ENCODE assay signal across 41 cellular contexts in the genomic region with DNA sequence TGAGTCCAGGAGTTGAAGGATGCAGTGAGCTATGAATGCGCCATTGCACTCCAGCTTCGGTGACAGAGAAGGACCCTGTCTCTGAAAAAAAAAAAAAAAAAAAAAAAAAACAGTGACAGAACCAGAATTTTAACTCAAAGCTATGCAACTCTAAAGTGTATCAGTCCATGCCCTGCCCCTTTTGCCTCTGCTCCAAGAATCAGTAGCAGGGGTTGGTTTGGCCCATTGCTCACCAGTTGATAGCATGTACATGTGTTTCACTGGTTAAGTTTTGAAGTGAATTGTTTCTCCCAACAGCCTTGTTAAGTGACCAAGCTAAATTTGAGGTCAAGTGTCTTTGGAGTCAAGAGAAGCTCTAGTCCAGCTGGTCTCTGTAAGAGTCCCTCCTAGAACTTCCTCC.
"Had no signal": no experiment of that assay in that cellular context is flagged by ENCODE, and none has a peak within 500 bp of the region (broad histone marks: within the 10 kb centered on the region; RNA-seq: fewer than 3 reads in every experiment).

No MANE protein-coding gene starts in this region.

- H3K4me1 ChIP-seq: adrenal gland, ascending aorta, body of pancreas, breast epithelium had no signal

- H3K27ac Mint-ChIP-seq: activated naive CD4-positive, alpha-beta T cell treated with anti-CD3 and anti-CD28 coated beads for 36 hours; activated naive CD4-positive, alpha-beta T cell treated with anti-CD3 and anti-CD28 coated beads, Interleukin-2, amount 10 ng/mL, durations not matched to agents 7 days and 5 days; activated naive CD4-positive, alpha-beta T cell treated with anti-CD3 and anti-CD28 coated beads, Interleukin-2, amount 50 U/mL, for 24 hours; activated naive CD4-positive, alpha-beta T cell treated with anti-CD3 and anti-CD28 coated beads, Interleukin-2, amount 50 U/mL, for 72 hours; activated naive CD8-positive, alpha-beta T cell; activated naive CD8-positive, alpha-beta T cell treated with anti-CD3 and anti-CD28 coated beads for 36 hours; activated naive CD8-positive, alpha-beta T cell treated with anti-CD3 and anti-CD28 coated beads, Interleukin-2, amount 10 ng/mL, durations not matched to agents 7 days and 5 days; activated naive CD8-positive, alpha-beta T cell treated with anti-CD3 and anti-CD28 coated beads, Interleukin-2, amount 50 U/mL, for 24 hours; activated T-cell treated with anti-CD3 and anti-CD28 coated beads, Interleukin-2, amount 50 U/mL, for 24 hours; activated T-cell treated with anti-CD3 and anti-CD28 coated beads, Interleukin-2, amount 50 U/mL, for 72 hours; activated T-helper 1 cell treated with anti-CD3 and anti-CD28 coated beads, Interleukin-12 subunit alpha, Interleukin-12 subunit beta, Interleukin-2, Interleukin-4 antibody, amounts not matched to agents 30 ng/mL and 10 ng/mL and 1 ng/mL, durations not matched to agents 14 hours and 24 hours and 36 hours; activated T-helper 17 cell treated with anti-CD3 and anti-CD28 coated beads, Interleukin-2, amount 50 U/mL, for 72 hours; activated T-helper 2 cell treated with anti-CD3 and anti-CD28 coated beads, Interferon-gamma antibody, Interleukin-2, Interleukin-4, amounts not matched to agents 10 μg/mL and 5 μg/mL and 100 μg/mL, durations not matched to agents 14 hours and 24 hours and 36 hours; brain had no signal

- H3K9me3 ChIP-seq: adrenal gland, ascending aorta, body of pancreas, breast epithelium had no signal

- H3K4me3 ChIP-seq: adrenal gland, ascending aorta, body of pancreas, breast epithelium, cardiac muscle cell had no signal

- H3K36me3 Mint-ChIP-seq: activated naive CD4-positive, alpha-beta T cell treated with anti-CD3 and anti-CD28 coated beads, Interleukin-2, amount 10 ng/mL, durations not matched to agents 7 days and 5 days; activated naive CD4-positive, alpha-beta T cell treated with anti-CD3 and anti-CD28 coated beads, Interleukin-2, amount 50 U/mL, for 24 hours; activated naive CD4-positive, alpha-beta T cell treated with anti-CD3 and anti-CD28 coated beads, Interleukin-2, amount 50 U/mL, for 72 hours; activated naive CD8-positive, alpha-beta T cell; activated naive CD8-positive, alpha-beta T cell treated with anti-CD3 and anti-CD28 coated beads for 36 hours; activated naive CD8-positive, alpha-beta T cell treated with anti-CD3 and anti-CD28 coated beads, Interleukin-2, amount 10 ng/mL, durations not matched to agents 7 days and 5 days; brain had no signal

- DNase-seq: activated effector memory CD4-positive, alpha-beta T cell treated with anti-CD3 and anti-CD28 coated beads, Interleukin-2, amount 50 U/mL, for 16 hours; activated effector memory CD4-positive, alpha-beta T cell treated with Interleukin-2 at 50 U/mL for 16 hours; activated gamma-delta T cell; activated gamma-delta T cell treated with Interleukin-2 at 50 U/mL for 16 hours; activated naive CD4-positive, alpha-beta T cell; activated naive CD4-positive, alpha-beta T cell treated with anti-CD3 and anti-CD28 coated beads for 36 hours; activated naive CD4-positive, alpha-beta T cell treated with anti-CD3 and anti-CD28 coated beads, Interleukin-2, amount 10 ng/mL, durations not matched to agents 7 days and 5 days; activated naive CD4-positive, alpha-beta T cell treated with anti-CD3 and anti-CD28 coated beads, Interleukin-2, amount 50 U/mL, for 16 hours; activated naive CD4-positive, alpha-beta T cell treated with Interleukin-2 at 50 U/mL for 16 hours; activated naive CD8-positive, alpha-beta T cell treated with anti-CD3 and anti-CD28 coated beads for 36 hours; activated naive CD8-positive, alpha-beta T cell treated with anti-CD3 and anti-CD28 coated beads, Interleukin-2, amount 10 ng/mL, durations not matched to agents 7 days and 5 days; activated naive CD8-positive, alpha-beta T cell treated with anti-CD3 and anti-CD28 coated beads, Interleukin-2, amount 50 U/mL, for 24 hours; activated T-cell treated with anti-CD3 and anti-CD28 coated beads for 4 hours; activated T-cell treated with anti-CD3 and anti-CD28 coated beads, Interleukin-2, amount 50 U/mL, for 1 hour; activated T-cell treated with anti-CD3 and anti-CD28 coated beads, Interleukin-2, amount 50 U/mL, for 24 hours; activated T-cell treated with anti-CD3 and anti-CD28 coated beads, Interleukin-2, amount 50 U/mL, for 4 hours; activated T-cell treated with anti-CD3 and anti-CD28 coated beads, Interleukin-2, amount 50 U/mL, for 48 hours; activated T-cell treated with anti-CD3 and anti-CD28 coated beads, Interleukin-2, amount 50 U/mL, for 72 hours; adrenal gland; amniotic stem cell; amygdala; anterior cingulate cortex; aorta; body of pancreas; brain microvascular endothelial cell; caudate nucleus; central memory CD4-positive, alpha-beta T cell; cerebellar nuclear complex had no signal

- ATAC-seq: activated naive CD4-positive, alpha-beta T cell treated with anti-CD3 and anti-CD28 coated beads, Interleukin-2, amount 50 U/mL, for 72 hours; activated naive CD8-positive, alpha-beta T cell treated with anti-CD3 and anti-CD28 coated beads, Interleukin-2, amount 50 U/mL, for 24 hours; activated T-cell treated with anti-CD3 and anti-CD28 coated beads, Interleukin-2, amount 50 U/mL, for 4 hours; activated T-cell treated with anti-CD3 and anti-CD28 coated beads, Interleukin-2, amount 50 U/mL, for 72 hours; activated T-helper 17 cell treated with anti-CD3 and anti-CD28 coated beads, Interleukin-2, amount 50 U/mL, for 72 hours; body of pancreas had no signal

- H3K4me1 Mint-ChIP-seq: activated naive CD4-positive, alpha-beta T cell treated with anti-CD3 and anti-CD28 coated beads, Interleukin-2, amount 10 ng/mL, durations not matched to agents 7 days and 5 days; activated naive CD4-positive, alpha-beta T cell treated with anti-CD3 and anti-CD28 coated beads, Interleukin-2, amount 50 U/mL, for 24 hours; activated T-helper 17 cell treated with anti-CD3 and anti-CD28 coated beads, Interleukin-2, amount 50 U/mL, for 72 hours; central memory CD8-positive, alpha-beta T cell had no signal

- FAIRE-seq: astrocyte, bronchial epithelial cell had no signal

- H3K4me3 Mint-ChIP-seq: activated naive CD4-positive, alpha-beta T cell treated with anti-CD3 and anti-CD28 coated beads for 36 hours; activated naive CD4-positive, alpha-beta T cell treated with anti-CD3 and anti-CD28 coated beads, Interleukin-2, amount 10 ng/mL, durations not matched to agents 7 days and 5 days; activated naive CD4-positive, alpha-beta T cell treated with anti-CD3 and anti-CD28 coated beads, Interleukin-2, amount 50 U/mL, for 24 hours; activated naive CD8-positive, alpha-beta T cell; activated naive CD8-positive, alpha-beta T cell treated with anti-CD3 and anti-CD28 coated beads for 36 hours; activated naive CD8-positive, alpha-beta T cell treated with anti-CD3 and anti-CD28 coated beads, Interleukin-2, amount 10 ng/mL, durations not matched to agents 7 days and 5 days; activated naive CD8-positive, alpha-beta T cell treated with anti-CD3 and anti-CD28 coated beads, Interleukin-2, amount 50 U/mL, for 24 hours; activated T-cell treated with anti-CD3 and anti-CD28 coated beads, Interleukin-2, amount 50 U/mL, for 24 hours; activated T-cell treated with anti-CD3 and anti-CD28 coated beads, Interleukin-2, amount 50 U/mL, for 4 hours; activated T-cell treated with anti-CD3 and anti-CD28 coated beads, Interleukin-2, amount 50 U/mL, for 72 hours; activated T-helper 1 cell treated with anti-CD3 and anti-CD28 coated beads, Interleukin-12 subunit alpha, Interleukin-12 subunit beta, Interleukin-2, Interleukin-4 antibody, amounts not matched to agents 30 ng/mL and 10 ng/mL and 1 ng/mL, durations not matched to agents 14 hours and 24 hours and 36 hours; activated T-helper 17 cell treated with anti-CD3 and anti-CD28 coated beads, Interleukin-2, amount 50 U/mL, for 72 hours; brain; central memory CD8-positive, alpha-beta T cell had no signal

- H3K27me3 Mint-ChIP-seq: activated naive CD4-positive, alpha-beta T cell treated with anti-CD3 and anti-CD28 coated beads, Interleukin-2, amount 10 ng/mL, durations not matched to agents 7 days and 5 days; activated naive CD4-positive, alpha-beta T cell treated with anti-CD3 and anti-CD28 coated beads, Interleukin-2, amount 50 U/mL, for 24 hours; activated naive CD8-positive, alpha-beta T cell; activated naive CD8-positive, alpha-beta T cell treated with anti-CD3 and anti-CD28 coated beads for 36 hours; activated naive CD8-positive, alpha-beta T cell treated with anti-CD3 and anti-CD28 coated beads, Interleukin-2, amount 10 ng/mL, durations not matched to agents 7 days and 5 days; activated naive CD8-positive, alpha-beta T cell treated with anti-CD3 and anti-CD28 coated beads, Interleukin-2, amount 50 U/mL, for 24 hours; activated T-cell treated with anti-CD3 and anti-CD28 coated beads, Interleukin-2, amount 50 U/mL, for 24 hours; brain; central memory CD8-positive, alpha-beta T cell had no signal

- H3K9me3 Mint-ChIP-seq: activated naive CD4-positive, alpha-beta T cell treated with anti-CD3 and anti-CD28 coated beads for 36 hours; activated naive CD4-positive, alpha-beta T cell treated with anti-CD3 and anti-CD28 coated beads, Interleukin-2, amount 10 ng/mL, durations not matched to agents 7 days and 5 days; activated naive CD8-positive, alpha-beta T cell treated with anti-CD3 and anti-CD28 coated beads for 36 hours; activated naive CD8-positive, alpha-beta T cell treated with anti-CD3 and anti-CD28 coated beads, Interleukin-2, amount 50 U/mL, for 24 hours; activated T-cell treated with anti-CD3 and anti-CD28 coated beads, Interleukin-2, amount 50 U/mL, for 24 hours; activated T-cell treated with anti-CD3 and anti-CD28 coated beads, Interleukin-2, amount 50 U/mL, for 4 hours; activated T-helper 1 cell treated with anti-CD3 and anti-CD28 coated beads, Interleukin-12 subunit alpha, Interleukin-12 subunit beta, Interleukin-2, Interleukin-4 antibody, amounts not matched to agents 30 ng/mL and 10 ng/mL and 1 ng/mL, durations not matched to agents 14 hours and 24 hours and 36 hours; activated T-helper 17 cell treated with anti-CD3 and anti-CD28 coated beads, Interleukin-2, amount 50 U/mL, for 72 hours; activated T-helper 2 cell treated with anti-CD3 and anti-CD28 coated beads, Interferon-gamma antibody, Interleukin-2, Interleukin-4, amounts not matched to agents 10 μg/mL and 5 μg/mL and 100 μg/mL, durations not matched to agents 14 hours and 24 hours and 36 hours had no signal

- H3K27ac ChIP-seq: adrenal gland, ascending aorta, body of pancreas, brain microvascular endothelial cell, breast epithelium, cardiac muscle cell had no signal

- H3K27me3 ChIP-seq: adrenal gland, ascending aorta, body of pancreas, brain microvascular endothelial cell, breast epithelium, cardiac muscle cell had no signal

- H3K36me3 ChIP-seq: adrenal gland, ascending aorta, brain microvascular endothelial cell, breast epithelium, cardiac muscle cell had no signal
